15 cellular contexts compared by ENCODE assay signal in genomic region chr1:87017994-87018672, GRCh38.
DNase-seq lines count a peak whose midpoint lies in the region; ATAC-seq, FAIRE-seq and TF ChIP-seq lines count a peak whose summit lies in the region.
"Had no signal": no experiment of that assay in that cellular context is flagged by ENCODE, and none has a peak within 500 bp of the region (broad histone marks: within the 10 kb centered on the region; RNA-seq: fewer than 3 reads in every experiment).

No MANE protein-coding gene starts in this region.

- POLR2A ChIA-PET in IMR-90 (lab: Charles Lee; ENCODE audit: unreplicated experiment) = no interaction called here
- POLR2A ChIA-PET in K562 (lab: Yijun Ruan, JAX) = interaction anchor here (0.9 kb wide), 1 partner anchor 24 kb away, joined by 3 read pairs; no protein-coding TSS in a partner anchor

- TF ChIP-seq POLR2A in IMR-90 (IDR thresholded peaks at IDR 0.05; ENCODE audit: low read depth, low read length) (no peak), K562 (conservative IDR thresholded peaks at IDR 0.05) (no peak)

- TF ChIP-seq CTCF in IMR-90 (conservative IDR thresholded peaks at IDR 0.05; ENCODE audit: low read depth, low read length) (no peak), K562 (IDR thresholded peaks at IDR 0.05 in 2 of 3, conservative IDR thresholded peaks at IDR 0.05 in 1 of 3; ENCODE audit: insufficient read depth in 2 of 3, low read depth in 1 of 3, low read length in 3 of 3) (no peak)

- H3K23ac ChIP-seq in IMR-90 (ENCODE audit: low read depth, low read length) = no peak overlapping the region; the same call in 1 of the 2 replicates
- no peak overlapping the region for H3K23ac ChIP-seq in mesendoderm (ENCODE audit: low read length)

- H3K9me3 ChIP-seq in IMR-90 (ENCODE audit: control insufficient read depth, insufficient read depth, low read length) (peaks cover 2% of the 10 kb centered on the region; the same call in 1 of the 2 replicates), K562 (replicated peaks; ENCODE audit: control insufficient read depth, insufficient read depth, low read depth, low read length) (peaks cover 5% of the 10 kb centered on the region; the same call in 1 of the 2 replicates)
- H3K9me3 ChIP-seq: BE2C had no signal

- no peak for FAIRE-seq in K562 (lab: Jason Lieb, UNC)

- H2AFZ ChIP-seq in IMR-90 (replicated peaks; ENCODE audit: low read length, poor library complexity) (no peak overlapping the region), K562 (ENCODE audit: low read depth, low read length) (no peak overlapping the region)

- H3K79me2 ChIP-seq in K562 (ENCODE audit: control insufficient read depth, insufficient read depth, low read length) (peaks cover 69% of the 10 kb centered on the region), mesendoderm (ENCODE audit: control insufficient read depth, insufficient read depth, low read length) (no peaks in the 10 kb centered on the region)

- H2BK120ac ChIP-seq in IMR-90 (ENCODE audit: low read depth, low read length) (no peak overlapping the region), mesendoderm (ENCODE audit: low read depth, low read length) (no peak overlapping the region)

- dilution Hi-C loops in IMR-90 (cut with HindIII; ENCODE audit: low sequenced_read_pairs, unreplicated experiment) = no loop called here

- no peak for TF ChIP-seq RAD21 in IMR-90 (IDR thresholded peaks at IDR 0.05; ENCODE audit: low read length)
- TF ChIP-seq RAD21 in K562 (CRISPR knock-in tag; conservative IDR thresholded peaks at IDR 0.05 in 1 of 2, IDR thresholded peaks at IDR 0.05 in 1 of 2) = no peak

- in situ Hi-C loops in IMR-90 (cut with MboI; ENCODE audit: low sequenced_read_pairs) = no loop called here
- in situ Hi-C loops in K562 (cut with MboI) = no loop called here

- H2AK5ac ChIP-seq in IMR-90 (ENCODE audit: low read depth, low read length) = no peak overlapping the region
- no peak overlapping the region for H2AK5ac ChIP-seq in mesendoderm (ENCODE audit: low read length)

- no peak overlapping the region for H3K14ac ChIP-seq in IMR-90 (replicated peaks; ENCODE audit: low read depth, low read length)

- peaks cover 3 to 5% of the 10 kb centered on the region in 2 experiments; a peak in 2 of 4 replicates for H3K79me1 ChIP-seq in IMR-90 (ENCODE audit: low read depth in 1 of 2, low read length in 2 of 2)
- peaks cover 2% of the 10 kb centered on the region for H3K79me1 ChIP-seq in mesendoderm (ENCODE audit: low read length)

- H3K4me1 ChIP-seq in IMR-90 (ENCODE audit: control insufficient read depth, insufficient read depth, low read length) (peaks cover 2% of the 10 kb centered on the region; the same call in 1 of the 2 replicates), K562 (replicated peaks in 1 of 2; ENCODE audit: control insufficient read depth in 2 of 2, insufficient read depth in 2 of 2, low read length in 2 of 2) (peaks cover 0 to 2% of the 10 kb centered on the region in 2 experiments; a peak in 1 of 5 replicates), mesendoderm (ENCODE audit: control insufficient read depth, low read depth, low read length) (no peaks in the 10 kb centered on the region)
- H3K4me1 ChIP-seq: BE2C, breast epithelium, psoas muscle had no signal

- H4K20me1 ChIP-seq in IMR-90 (ENCODE audit: insufficient read depth, low read length) (no peaks in the 10 kb centered on the region), K562 (replicated peaks; ENCODE audit: control insufficient read depth, insufficient read depth, low read length) (no peaks in the 10 kb centered on the region)

- H2BK15ac ChIP-seq in IMR-90 (ENCODE audit: low read depth, low read length) (no peak overlapping the region), mesendoderm (replicated peaks; ENCODE audit: low read depth) (no peak overlapping the region)

- H4K5ac ChIP-seq in IMR-90 (ENCODE audit: low read depth, low read length) (no peak overlapping the region), mesendoderm (ENCODE audit: low read length) (no peak overlapping the region)

- no peak overlapping the region for H4K91ac ChIP-seq in IMR-90 (ENCODE audit: insufficient read depth, low read depth, low read length)

- no peaks in the 10 kb centered on the region for H3K36me3 ChIP-seq in IMR-90 (ENCODE audit: control insufficient read depth, insufficient read depth, low read length)
- H3K36me3 ChIP-seq in K562 (ENCODE audit: control insufficient read depth, insufficient read depth, low read length) = no peaks in the 10 kb centered on the region
- no peaks in the 10 kb centered on the region for H3K36me3 ChIP-seq in mesendoderm (ENCODE audit: control insufficient read depth, insufficient read depth, low read length)
- H3K36me3 ChIP-seq: BE2C, breast epithelium had no signal

- H2AK9ac ChIP-seq in IMR-90 (replicated peaks; ENCODE audit: low read depth, low read length, poor library complexity) = no peak overlapping the region

- H3K4me2 ChIP-seq in IMR-90 (ENCODE audit: low read depth, low read length) (no peak overlapping the region), K562 (ENCODE audit: insufficient read depth, low read length) (no peak overlapping the region), mesendoderm (ENCODE audit: low read length) (no peak overlapping the region)

- CTCF ChIA-PET in IMR-90 (lab: Yijun Ruan, JAX) (no interaction called here), K562 (lab: Yijun Ruan, JAX; ENCODE audit: low intra/inter-chr PET ratio) (no interaction called here)

- H4K8ac ChIP-seq in IMR-90 (ENCODE audit: low read depth in 2 of 2, low read length in 2 of 2) (no peak overlapping the region), mesendoderm (ENCODE audit: low read depth, low read length) (no peak overlapping the region)

- no peaks in the 10 kb centered on the region for H3K27me3 ChIP-seq in IMR-90 (ENCODE audit: control insufficient read depth, insufficient read depth, low read length)
- no peaks in the 10 kb centered on the region for H3K27me3 ChIP-seq in K562 (ENCODE audit: control insufficient read depth in 2 of 2, insufficient read depth in 2 of 2, low read length in 2 of 2)
- no peaks in the 10 kb centered on the region for H3K27me3 ChIP-seq in mesendoderm (ENCODE audit: insufficient read depth, low read length, poor library complexity)
- H3K27me3 ChIP-seq: BE2C, breast epithelium had no signal

- peak; percentile 37 for ATAC-seq in IMR-90 (ENCODE audit: low read depth)
- peak; percentile 52 for ATAC-seq in K562
- ATAC-seq: activated CD8-positive, alpha-beta T cell treated with anti-CD3 and anti-CD28 coated beads, Interleukin-2, amount 10 ng/mL, durations not matched to agents 7 days and 5 days; psoas muscle; T-cell had no signal

- H3K9ac ChIP-seq in IMR-90 (ENCODE audit: low read depth, low read length) (no peak overlapping the region), K562 (ENCODE audit: insufficient read depth in 1 of 2, low read depth in 2 of 2, low read length in 2 of 2) (no peak overlapping the region), mesendoderm (ENCODE audit: low read length) (no peak overlapping the region)

- H2BK20ac ChIP-seq in IMR-90 (ENCODE audit: low read depth, low read length) = no peak overlapping the region

- intact Hi-C loops in IMR-90 (cut with micrococcal nuclease) (no loop called here), K562 (cut with micrococcal nuclease) (no loop called here)

- TF ChIP-seq EP300 in K562 (IDR thresholded peaks at IDR 0.05; ENCODE audit: low read length) = no peak

- H3K27ac ChIP-seq in IMR-90 (ENCODE audit: insufficient read depth, low read length) = no peak overlapping the region
- H3K27ac ChIP-seq in K562 (ENCODE audit: extremely low read depth, low read depth, low read length) = no peak overlapping the region
- H3K27ac ChIP-seq in mesendoderm (ENCODE audit: low read depth, low read length) = no peak overlapping the region
- H3K27ac ChIP-seq: breast epithelium, psoas muscle had no signal

- H2BK5ac ChIP-seq in IMR-90 (ENCODE audit: low read depth, low read length, poor library complexity, severe bottlenecking) (no peak overlapping the region), mesendoderm (ENCODE audit: low read length) (no peak overlapping the region)

- no CpG with 5 or more reads among the region's 4 CpGs for WGBS in IMR-90 (ENCODE audit: extremely low coverage in 2 of 2, insufficient read length in 1 of 2), 2 experiments
- WGBS in K562 (ENCODE audit: insufficient coverage, low coverage, missing lambda C conversion rate) = 62% methylated on average over 4 of the region's 4 CpGs
- WGBS in mesendoderm (ENCODE audit: extremely low coverage, insufficient coverage, low lambda C conversion rate) = no CpG with 5 or more reads among the region's 4 CpGs

- H3K4me3 ChIP-seq in IMR-90 (ENCODE audit: insufficient read depth, low read depth, low read length) (no peak overlapping the region), K562 (no peak overlapping the region), mesendoderm (ENCODE audit: low read length) (no peak overlapping the region)
- H3K4me3 ChIP-seq: breast epithelium, psoas muscle had no signal

- H3K4ac ChIP-seq in IMR-90 (ENCODE audit: low read depth, low read length) = no peak overlapping the region
- H3K4ac ChIP-seq in mesendoderm (ENCODE audit: low read depth, low read length) = peak overlapping the region; percentile 36

- DNase-seq in DMS53 (lab: John Stamatoyannopoulos, UW) (peak; percentile 70), IMR-90 (no peak), K562 (ENCODE audit: extremely low read depth in 1 of 4, low spot score in 3 of 4) (no peak), mesendoderm (no peak), ecto neural progenitor cell (ENCODE audit: low spot score) (no peak), RPMI8226 (no peak)
- DNase-seq in activated CD4-positive, alpha-beta T cell treated with anti-CD3 and anti-CD28 coated beads, Interleukin-2, amount 50 U/mL, for 48 hours = no peak
- DNase-seq: activated CD8-positive, alpha-beta T cell treated with anti-CD3 and anti-CD28 coated beads, Interleukin-2, amount 10 ng/mL, durations not matched to agents 7 days and 5 days; activated T-cell treated with anti-CD3 and anti-CD28 coated beads, Interleukin-2, amount 50 U/mL, for 48 hours; BE2C; glutamatergic neuron; NCI-H1930; psoas muscle; T-cell had no signal

- H3K18ac ChIP-seq in IMR-90 (ENCODE audit: low read depth, low read length) (no peak overlapping the region), mesendoderm (ENCODE audit: low read length) (no peak overlapping the region)

- peaks cover 3% of the 10 kb centered on the region; the same call in 1 of the 2 replicates for H3K9me1 ChIP-seq in IMR-90 (ENCODE audit: insufficient read depth, low read length)
- no peaks in the 10 kb centered on the region for H3K9me1 ChIP-seq in K562 (ENCODE audit: control insufficient read depth, insufficient read depth, low read length)

- H3K56ac ChIP-seq in IMR-90 (ENCODE audit: extremely low read depth, insufficient read depth, low read length) (no peak overlapping the region), mesendoderm (ENCODE audit: low read length) (no peak overlapping the region)

- BruUV-seq in IMR-90 (replicated peaks; lab: Mats Ljungman, UMichigan) (no TSS peak), K562 (replicated peaks; lab: Mats Ljungman, UMichigan) (no TSS peak)

TF ChIP-seq in IMR-90, 13 proteins besides CTCF, POLR2A, EP300 and RAD21 (continues in another document):
- TF ChIP-seq MAZ (IDR thresholded peaks at IDR 0.05; ENCODE audit: borderline replicate concordance, low read depth, low read length) (no peak), CEBPB (IDR thresholded peaks at IDR 0.05; ENCODE audit: low read depth, low read length) (no peak)

TF ChIP-seq in K562, 482 proteins besides CTCF, POLR2A, EP300 and RAD21 (continues in another document):
- no peak for TF ChIP-seq MED1 (CRISPR knock-in tag; IDR thresholded peaks at IDR 0.05; ENCODE audit: borderline replicate concordance)
